1 cellular context compared by ENCODE assay signal in the genomic region with DNA sequence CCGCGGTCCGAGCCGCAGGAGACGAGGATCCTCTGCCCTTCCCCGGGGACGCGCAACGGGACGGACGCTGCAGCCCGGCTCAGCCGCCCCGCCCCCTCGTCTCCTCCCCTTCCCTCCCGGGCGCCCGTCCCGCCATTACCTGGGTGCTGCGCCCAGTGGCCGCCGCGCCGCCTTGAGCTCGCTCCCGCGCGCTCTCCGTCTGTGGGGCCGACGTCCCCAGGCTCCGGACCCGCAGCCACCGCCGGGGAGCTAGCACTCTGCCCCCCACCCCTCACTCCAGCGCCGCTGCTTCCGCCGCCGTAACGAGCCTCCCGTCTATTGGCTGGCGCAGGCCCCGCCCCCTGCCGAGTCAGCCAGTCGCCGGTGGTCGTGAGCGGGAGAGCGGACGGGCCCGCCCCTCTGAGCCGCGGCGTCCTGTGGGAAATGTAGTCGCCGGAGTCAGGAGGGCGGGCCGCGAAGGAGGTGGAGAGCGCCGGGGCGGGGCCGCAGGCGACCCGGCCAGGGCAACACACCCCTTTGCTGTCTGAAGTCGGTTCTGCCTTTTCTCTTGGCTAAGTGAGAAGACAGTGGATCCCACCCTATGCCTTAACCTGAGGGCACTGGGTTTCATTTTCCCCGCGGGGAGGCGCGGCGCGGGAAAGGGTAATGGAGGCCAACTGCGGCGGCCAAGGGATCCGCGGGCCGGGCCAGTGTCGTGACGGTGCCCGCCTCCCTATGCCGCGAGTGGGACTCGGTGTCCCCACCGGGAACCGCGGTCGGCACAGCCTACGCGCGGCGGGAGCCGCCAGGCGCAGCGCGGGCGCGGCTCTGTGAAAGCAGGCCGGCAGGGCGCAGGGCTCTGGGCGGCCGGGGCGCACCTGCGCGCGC.
TF ChIP-seq lines count a peak whose summit lies in the region.

A gene (minus strand): TSS at position 259 of the 867 bp plus-strand sequence. CDS start 1,767 bp downstream, outside the sequence.

TF ChIP-seq in HepG2, 621 proteins besides CTCF, POLR2A, EP300 and RAD21 (continued from another document and continues in another):
- TF ChIP-seq, protein P1, sequence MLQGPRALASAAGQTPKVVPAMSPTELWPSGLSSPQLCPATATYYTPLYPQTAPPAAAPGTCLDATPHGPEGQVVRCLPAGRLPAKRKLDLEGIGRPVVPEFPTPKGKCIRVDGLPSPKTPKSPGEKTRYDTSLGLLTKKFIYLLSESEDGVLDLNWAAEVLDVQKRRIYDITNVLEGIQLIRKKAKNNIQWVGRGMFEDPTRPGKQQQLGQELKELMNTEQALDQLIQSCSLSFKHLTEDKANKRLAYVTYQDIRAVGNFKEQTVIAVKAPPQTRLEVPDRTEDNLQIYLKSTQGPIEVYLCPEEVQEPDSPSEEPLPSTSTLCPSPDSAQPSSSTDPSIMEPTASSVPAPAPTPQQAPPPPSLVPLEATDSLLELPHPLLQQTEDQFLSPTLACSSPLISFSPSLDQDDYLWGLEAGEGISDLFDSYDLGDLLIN (CRISPR knock-in tag; IDR thresholded peaks at IDR 0.05; ENCODE audit: borderline replicate concordance) = no peak
- TF ChIP-seq, protein P2, sequence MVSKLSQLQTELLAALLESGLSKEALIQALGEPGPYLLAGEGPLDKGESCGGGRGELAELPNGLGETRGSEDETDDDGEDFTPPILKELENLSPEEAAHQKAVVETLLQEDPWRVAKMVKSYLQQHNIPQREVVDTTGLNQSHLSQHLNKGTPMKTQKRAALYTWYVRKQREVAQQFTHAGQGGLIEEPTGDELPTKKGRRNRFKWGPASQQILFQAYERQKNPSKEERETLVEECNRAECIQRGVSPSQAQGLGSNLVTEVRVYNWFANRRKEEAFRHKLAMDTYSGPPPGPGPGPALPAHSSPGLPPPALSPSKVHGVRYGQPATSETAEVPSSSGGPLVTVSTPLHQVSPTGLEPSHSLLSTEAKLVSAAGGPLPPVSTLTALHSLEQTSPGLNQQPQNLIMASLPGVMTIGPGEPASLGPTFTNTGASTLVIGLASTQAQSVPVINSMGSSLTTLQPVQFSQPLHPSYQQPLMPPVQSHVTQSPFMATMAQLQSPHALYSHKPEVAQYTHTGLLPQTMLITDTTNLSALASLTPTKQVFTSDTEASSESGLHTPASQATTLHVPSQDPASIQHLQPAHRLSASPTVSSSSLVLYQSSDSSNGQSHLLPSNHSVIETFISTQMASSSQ (IDR thresholded peaks at IDR 0.05; ENCODE audit: low read depth) = no peak
- TF ChIP-seq, protein P2 (CRISPR knock-in tag; IDR thresholded peaks at IDR 0.05; ENCODE audit: borderline replicate concordance) = no peak; the same call in 1 of the 2 replicates
- TF ChIP-seq HOXA5 (CRISPR knock-in tag; IDR thresholded peaks at IDR 0.05) (no peak), KLF11 (CRISPR knock-in tag; IDR thresholded peaks at IDR 0.05) (peak; percentile 55; the same call in 1 of the 2 replicates), ZNF780A (CRISPR knock-in tag; IDR thresholded peaks at IDR 0.05) (no peak), ZBTB3 (CRISPR knock-in tag; IDR thresholded peaks at IDR 0.05; ENCODE audit: borderline replicate concordance, low read depth) (peak; percentile 61; the same call in 1 of the 2 replicates), ZNF331 (CRISPR knock-in tag; IDR thresholded peaks at IDR 0.05) (peak; percentile 59; the same call in 1 of the 2 replicates), MTF2 (CRISPR knock-in tag; IDR thresholded peaks at IDR 0.05; ENCODE audit: borderline replicate concordance) (peak; percentile 86; the same call in 1 of the 2 replicates), NCOA2 (CRISPR knock-in tag; IDR thresholded peaks at IDR 0.05) (no peak), ZNF230 (CRISPR knock-in tag; IDR thresholded peaks at IDR 0.05) (peak; percentile 31; the same call in 1 of the 2 replicates), EED (CRISPR knock-in tag; IDR thresholded peaks at IDR 0.05) (no peak), TAF15 (IDR thresholded peaks at IDR 0.05; ENCODE audit: low read depth, low read length, poor library complexity, severe bottlenecking) (no peak), ZNF546 (CRISPR knock-in tag; conservative IDR thresholded peaks at IDR 0.05) (peak; percentile 70; the same call in 1 of the 2 replicates), MAFG (CRISPR knock-in tag; IDR thresholded peaks at IDR 0.05) (no peak), ETV6 (CRISPR knock-in tag; conservative IDR thresholded peaks at IDR 0.05) (0 out of 2 replicates have a peak, but pooled peaks have one; percentile 24), FOSL2 (CRISPR knock-in tag; IDR thresholded peaks at IDR 0.05) (peak; percentile 18), MIER2 (CRISPR knock-in tag; IDR thresholded peaks at IDR 0.05) (no peak), ZMYM4 (CRISPR knock-in tag; IDR thresholded peaks at IDR 0.05) (peak; percentile 15; the same call in 1 of the 2 replicates), ZNF577 (CRISPR knock-in tag; IDR thresholded peaks at IDR 0.05; ENCODE audit: borderline replicate concordance, low read depth) (0 out of 2 replicates have a peak, but pooled peaks have one; percentile 36), MEF2D (CRISPR knock-in tag; IDR thresholded peaks at IDR 0.05) (no peak), NFYC (CRISPR knock-in tag; IDR thresholded peaks at IDR 0.05) (peak; percentile 98), ZNF619 (CRISPR knock-in tag; IDR thresholded peaks at IDR 0.05) (peak; percentile 70; the same call in 1 of the 2 replicates), SP140L (CRISPR knock-in tag; IDR thresholded peaks at IDR 0.05; ENCODE audit: borderline replicate concordance) (no peak), JUN (CRISPR knock-in tag; IDR thresholded peaks at IDR 0.05) (no peak), ZNF296 (CRISPR knock-in tag; conservative IDR thresholded peaks at IDR 0.05) (no peak), SMAD1 (CRISPR knock-in tag; IDR thresholded peaks at IDR 0.05; ENCODE audit: borderline replicate concordance, low read depth) (peak; percentile 88; the same call in 1 of the 2 replicates), MZF1 (CRISPR knock-in tag; IDR thresholded peaks at IDR 0.05; ENCODE audit: borderline replicate concordance) (no peak), KAT8 (CRISPR knock-in tag; IDR thresholded peaks at IDR 0.05) (peak; percentile 61; the same call in 1 of the 2 replicates)
- TF ChIP-seq, protein P3, sequence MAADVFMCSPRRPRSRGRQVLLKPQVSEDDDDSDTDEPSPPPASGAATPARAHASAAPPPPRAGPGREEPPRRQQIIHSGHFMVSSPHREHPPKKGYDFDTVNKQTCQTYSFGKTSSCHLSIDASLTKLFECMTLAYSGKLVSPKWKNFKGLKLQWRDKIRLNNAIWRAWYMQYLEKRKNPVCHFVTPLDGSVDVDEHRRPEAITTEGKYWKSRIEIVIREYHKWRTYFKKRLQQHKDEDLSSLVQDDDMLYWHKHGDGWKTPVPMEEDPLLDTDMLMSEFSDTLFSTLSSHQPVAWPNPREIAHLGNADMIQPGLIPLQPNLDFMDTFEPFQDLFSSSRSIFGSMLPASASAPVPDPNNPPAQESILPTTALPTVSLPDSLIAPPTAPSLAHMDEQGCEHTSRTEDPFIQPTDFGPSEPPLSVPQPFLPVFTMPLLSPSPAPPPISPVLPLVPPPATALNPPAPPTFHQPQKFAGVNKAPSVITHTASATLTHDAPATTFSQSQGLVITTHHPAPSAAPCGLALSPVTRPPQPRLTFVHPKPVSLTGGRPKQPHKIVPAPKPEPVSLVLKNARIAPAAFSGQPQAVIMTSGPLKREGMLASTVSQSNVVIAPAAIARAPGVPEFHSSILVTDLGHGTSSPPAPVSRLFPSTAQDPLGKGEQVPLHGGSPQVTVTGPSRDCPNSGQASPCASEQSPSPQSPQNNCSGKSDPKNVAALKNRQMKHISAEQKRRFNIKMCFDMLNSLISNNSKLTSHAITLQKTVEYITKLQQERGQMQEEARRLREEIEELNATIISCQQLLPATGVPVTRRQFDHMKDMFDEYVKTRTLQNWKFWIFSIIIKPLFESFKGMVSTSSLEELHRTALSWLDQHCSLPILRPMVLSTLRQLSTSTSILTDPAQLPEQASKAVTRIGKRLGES (CRISPR knock-in tag; IDR thresholded peaks at IDR 0.05; ENCODE audit: borderline replicate concordance) = no peak
- TF ChIP-seq, protein P4, sequence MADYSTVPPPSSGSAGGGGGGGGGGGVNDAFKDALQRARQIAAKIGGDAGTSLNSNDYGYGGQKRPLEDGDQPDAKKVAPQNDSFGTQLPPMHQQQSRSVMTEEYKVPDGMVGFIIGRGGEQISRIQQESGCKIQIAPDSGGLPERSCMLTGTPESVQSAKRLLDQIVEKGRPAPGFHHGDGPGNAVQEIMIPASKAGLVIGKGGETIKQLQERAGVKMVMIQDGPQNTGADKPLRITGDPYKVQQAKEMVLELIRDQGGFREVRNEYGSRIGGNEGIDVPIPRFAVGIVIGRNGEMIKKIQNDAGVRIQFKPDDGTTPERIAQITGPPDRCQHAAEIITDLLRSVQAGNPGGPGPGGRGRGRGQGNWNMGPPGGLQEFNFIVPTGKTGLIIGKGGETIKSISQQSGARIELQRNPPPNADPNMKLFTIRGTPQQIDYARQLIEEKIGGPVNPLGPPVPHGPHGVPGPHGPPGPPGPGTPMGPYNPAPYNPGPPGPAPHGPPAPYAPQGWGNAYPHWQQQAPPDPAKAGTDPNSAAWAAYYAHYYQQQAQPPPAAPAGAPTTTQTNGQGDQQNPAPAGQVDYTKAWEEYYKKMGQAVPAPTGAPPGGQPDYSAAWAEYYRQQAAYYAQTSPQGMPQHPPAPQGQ (CRISPR knock-in tag; IDR thresholded peaks at IDR 0.05; ENCODE audit: borderline replicate concordance) = no peak
- TF ChIP-seq, protein P5, sequence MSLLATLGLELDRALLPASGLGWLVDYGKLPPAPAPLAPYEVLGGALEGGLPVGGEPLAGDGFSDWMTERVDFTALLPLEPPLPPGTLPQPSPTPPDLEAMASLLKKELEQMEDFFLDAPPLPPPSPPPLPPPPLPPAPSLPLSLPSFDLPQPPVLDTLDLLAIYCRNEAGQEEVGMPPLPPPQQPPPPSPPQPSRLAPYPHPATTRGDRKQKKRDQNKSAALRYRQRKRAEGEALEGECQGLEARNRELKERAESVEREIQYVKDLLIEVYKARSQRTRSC (CRISPR knock-in tag; IDR thresholded peaks at IDR 0.05; ENCODE audit: low read depth) = no peak; the same call in 1 of the 2 replicates
- TF ChIP-seq, protein P6, sequence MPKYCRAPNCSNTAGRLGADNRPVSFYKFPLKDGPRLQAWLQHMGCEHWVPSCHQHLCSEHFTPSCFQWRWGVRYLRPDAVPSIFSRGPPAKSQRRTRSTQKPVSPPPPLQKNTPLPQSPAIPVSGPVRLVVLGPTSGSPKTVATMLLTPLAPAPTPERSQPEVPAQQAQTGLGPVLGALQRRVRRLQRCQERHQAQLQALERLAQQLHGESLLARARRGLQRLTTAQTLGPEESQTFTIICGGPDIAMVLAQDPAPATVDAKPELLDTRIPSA (CRISPR knock-in tag; IDR thresholded peaks at IDR 0.05; ENCODE audit: borderline replicate concordance) = 0 out of 2 replicates have a peak, but pooled peaks have one; percentile 66
- TF ChIP-seq, protein P7, sequence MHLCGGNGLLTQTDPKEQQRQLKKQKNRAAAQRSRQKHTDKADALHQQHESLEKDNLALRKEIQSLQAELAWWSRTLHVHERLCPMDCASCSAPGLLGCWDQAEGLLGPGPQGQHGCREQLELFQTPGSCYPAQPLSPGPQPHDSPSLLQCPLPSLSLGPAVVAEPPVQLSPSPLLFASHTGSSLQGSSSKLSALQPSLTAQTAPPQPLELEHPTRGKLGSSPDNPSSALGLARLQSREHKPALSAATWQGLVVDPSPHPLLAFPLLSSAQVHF (CRISPR knock-in tag; IDR thresholded peaks at IDR 0.05) = no peak; the same call in 1 of the 2 replicates
- TF ChIP-seq, protein P8, sequence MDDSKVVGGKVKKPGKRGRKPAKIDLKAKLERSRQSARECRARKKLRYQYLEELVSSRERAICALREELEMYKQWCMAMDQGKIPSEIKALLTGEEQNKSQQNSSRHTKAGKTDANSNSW (CRISPR knock-in tag; IDR thresholded peaks at IDR 0.05; ENCODE audit: borderline replicate concordance) = peak; percentile 69; the same call in 1 of the 2 replicates
- TF ChIP-seq, protein P9, sequence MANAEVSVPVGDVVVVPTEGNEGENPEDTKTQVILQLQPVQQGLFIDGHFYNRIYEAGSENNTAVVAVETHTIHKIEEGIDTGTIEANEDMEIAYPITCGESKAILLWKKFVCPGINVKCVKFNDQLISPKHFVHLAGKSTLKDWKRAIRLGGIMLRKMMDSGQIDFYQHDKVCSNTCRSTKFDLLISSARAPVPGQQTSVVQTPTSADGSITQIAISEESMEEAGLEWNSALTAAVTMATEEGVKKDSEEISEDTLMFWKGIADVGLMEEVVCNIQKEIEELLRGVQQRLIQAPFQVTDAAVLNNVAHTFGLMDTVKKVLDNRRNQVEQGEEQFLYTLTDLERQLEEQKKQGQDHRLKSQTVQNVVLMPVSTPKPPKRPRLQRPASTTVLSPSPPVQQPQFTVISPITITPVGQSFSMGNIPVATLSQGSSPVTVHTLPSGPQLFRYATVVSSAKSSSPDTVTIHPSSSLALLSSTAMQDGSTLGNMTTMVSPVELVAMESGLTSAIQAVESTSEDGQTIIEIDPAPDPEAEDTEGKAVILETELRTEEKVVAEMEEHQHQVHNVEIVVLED (CRISPR knock-in tag; IDR thresholded peaks at IDR 0.05; ENCODE audit: borderline replicate concordance) = peak; percentile 93
- TF ChIP-seq, protein P10, sequence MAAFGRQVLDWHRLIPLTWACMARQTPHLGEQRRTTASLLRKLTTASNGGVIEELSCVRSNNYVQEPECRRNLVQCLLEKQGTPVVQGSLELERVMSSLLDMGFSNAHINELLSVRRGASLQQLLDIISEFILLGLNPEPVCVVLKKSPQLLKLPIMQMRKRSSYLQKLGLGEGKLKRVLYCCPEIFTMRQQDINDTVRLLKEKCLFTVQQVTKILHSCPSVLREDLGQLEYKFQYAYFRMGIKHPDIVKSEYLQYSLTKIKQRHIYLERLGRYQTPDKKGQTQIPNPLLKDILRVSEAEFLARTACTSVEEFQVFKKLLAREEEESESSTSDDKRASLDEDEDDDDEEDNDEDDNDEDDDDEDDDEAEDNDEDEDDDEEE (CRISPR knock-in tag; IDR thresholded peaks at IDR 0.05) = peak; percentile 74; the same call in 1 of the 2 replicates
- TF ChIP-seq, protein P11, sequence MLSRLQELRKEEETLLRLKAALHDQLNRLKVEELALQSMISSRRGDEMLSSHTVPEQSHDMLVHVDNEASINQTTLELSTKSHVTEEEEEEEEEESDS (CRISPR knock-in tag; IDR thresholded peaks at IDR 0.05; ENCODE audit: borderline replicate concordance) = no peak
- TF ChIP-seq, protein P12, sequence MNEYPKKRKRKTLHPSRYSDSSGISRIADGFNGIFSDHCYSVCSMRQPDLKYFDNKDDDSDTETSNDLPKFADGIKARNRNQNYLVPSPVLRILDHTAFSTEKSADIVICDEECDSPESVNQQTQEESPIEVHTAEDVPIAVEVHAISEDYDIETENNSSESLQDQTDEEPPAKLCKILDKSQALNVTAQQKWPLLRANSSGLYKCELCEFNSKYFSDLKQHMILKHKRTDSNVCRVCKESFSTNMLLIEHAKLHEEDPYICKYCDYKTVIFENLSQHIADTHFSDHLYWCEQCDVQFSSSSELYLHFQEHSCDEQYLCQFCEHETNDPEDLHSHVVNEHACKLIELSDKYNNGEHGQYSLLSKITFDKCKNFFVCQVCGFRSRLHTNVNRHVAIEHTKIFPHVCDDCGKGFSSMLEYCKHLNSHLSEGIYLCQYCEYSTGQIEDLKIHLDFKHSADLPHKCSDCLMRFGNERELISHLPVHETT (CRISPR knock-in tag; conservative IDR thresholded peaks at IDR 0.05) = no peak
